Comparison of ENCODE assay signal across 29 cellular contexts in the genomic region with DNA sequence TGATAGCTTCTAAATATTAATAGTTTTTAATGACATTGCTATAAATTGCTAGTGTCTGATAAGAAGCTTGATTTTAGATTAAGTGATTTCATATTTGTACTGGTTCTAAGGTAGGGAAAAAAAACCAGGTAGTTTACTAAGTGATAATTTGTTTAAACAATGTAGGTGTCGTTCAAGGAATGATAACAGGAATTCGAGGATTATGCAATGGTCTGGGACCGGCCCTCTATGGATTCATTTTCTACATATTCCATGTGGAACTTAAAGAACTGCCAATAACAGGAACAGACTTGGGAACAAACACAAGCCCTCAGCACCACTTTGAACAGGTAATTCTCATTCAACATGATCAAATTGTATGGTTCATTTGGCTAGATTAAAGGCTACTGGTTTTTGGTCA.
"Had no signal": no experiment of that assay in that cellular context is flagged by ENCODE, and none has a peak within 500 bp of the region (broad histone marks: within the 10 kb centered on the region; RNA-seq: fewer than 3 reads in every experiment).

No MANE protein-coding gene starts in this region.

- H3K27ac Mint-ChIP-seq: dendritic cell treated with granulocyte-macrophage colony-stimulating factor and Interleukin-4, amounts not matched to agents 40 ng/mL and 50 ng/mL, for 4 days; endodermal cell; nephron; stimulated activated memory B cell treated with anti-CD40 and anti-IgM and Interleukin-4, amounts not matched to agents 10 μg/mL and 1 μg/mL and 100 μg/mL, for 72 hours had no signal

- H3K27ac ChIP-seq: colonic mucosa, epithelial cell of prostate, hepatocyte, left lung, psoas muscle, upper lobe of right lung had no signal

- H3K9me3 ChIP-seq: colonic mucosa, gastroesophageal sphincter, heart left ventricle, left lung, psoas muscle, sigmoid colon, thoracic aorta, tibial nerve, upper lobe of right lung, uterus had no signal

- H3K4me3 Mint-ChIP-seq: dendritic cell treated with granulocyte-macrophage colony-stimulating factor and Interleukin-4, amounts not matched to agents 40 ng/mL and 50 ng/mL, for 4 days; endodermal cell; naive thymus-derived CD4-positive, alpha-beta T cell; nephron; stimulated activated memory B cell treated with anti-CD40 and anti-IgM and Interleukin-4, amounts not matched to agents 10 μg/mL and 1 μg/mL and 100 μg/mL, for 72 hours had no signal

- H3K4me1 ChIP-seq: colonic mucosa, left lung, psoas muscle, upper lobe of right lung, uterus had no signal

- H3K4me3 ChIP-seq: colonic mucosa, gastroesophageal sphincter, heart left ventricle, hepatocyte, left lung, psoas muscle, sigmoid colon, thoracic aorta, tibial nerve, upper lobe of right lung, uterus had no signal

- H2AFZ ChIP-seq: hepatocyte had no signal

- H3K9me3 Mint-ChIP-seq: dendritic cell treated with granulocyte-macrophage colony-stimulating factor and Interleukin-4, amounts not matched to agents 40 ng/mL and 50 ng/mL, for 4 days; endodermal cell; naive thymus-derived CD4-positive, alpha-beta T cell; nephron; stimulated activated memory B cell treated with anti-CD40 and anti-IgM and Interleukin-4, amounts not matched to agents 10 μg/mL and 1 μg/mL and 100 μg/mL, for 72 hours had no signal

- H3K79me2 ChIP-seq: hepatocyte had no signal

- H3K27me3 Mint-ChIP-seq: dendritic cell treated with granulocyte-macrophage colony-stimulating factor and Interleukin-4, amounts not matched to agents 40 ng/mL and 50 ng/mL, for 4 days; naive thymus-derived CD4-positive, alpha-beta T cell; stimulated activated memory B cell treated with anti-CD40 and anti-IgM and Interleukin-4, amounts not matched to agents 10 μg/mL and 1 μg/mL and 100 μg/mL, for 72 hours had no signal

- DNase-seq: colonic mucosa; effector CD8-positive, alpha-beta T cell; endodermal cell; foreskin fibroblast; heart left ventricle; left cardiac atrium; left lung; mesendoderm; midbrain; naive thymus-derived CD4-positive, alpha-beta T cell; nucleus accumbens; posterior cingulate gyrus; psoas muscle; right cardiac atrium; sigmoid colon; stimulated activated CD4-positive, alpha-beta T cell treated with anti-CD3 and anti-CD28 coated beads, Interleukin-4, amount 100 ng/mL, for 4 hours; stimulated activated naive CD8-positive, alpha-beta T cell treated with anti-CD3 and anti-CD28 coated beads, Interleukin-15, Interleukin-2, amounts not matched to agents 100 U/mL and 50 U/mL, for 24 hours; substantia nigra; upper lobe of right lung; uterus had no signal

- H3K4me1 Mint-ChIP-seq: endodermal cell, nephron had no signal

- ATAC-seq: esophagus mucosa; gastroesophageal sphincter; heart left ventricle; left cardiac atrium; left lung; naive thymus-derived CD4-positive, alpha-beta T cell; psoas muscle; right cardiac atrium; stimulated activated memory B cell treated with anti-CD40 and anti-IgM and Interleukin-4, amounts not matched to agents 10 μg/mL and 1 μg/mL and 100 μg/mL, for 72 hours; stimulated activated naive CD8-positive, alpha-beta T cell treated with anti-CD3 and anti-CD28 coated beads, Interleukin-15, Interleukin-2, amounts not matched to agents 100 U/mL and 50 U/mL, for 24 hours; upper lobe of right lung had no signal

- H3K36me3 ChIP-seq: uterus had no signal

- H3K27me3 ChIP-seq: colonic mucosa, gastroesophageal sphincter, heart left ventricle, hepatocyte, left lung, sigmoid colon, tibial nerve, upper lobe of right lung, uterus had no signal

- H3K4me2 ChIP-seq: hepatocyte had no signal
